21 cellular contexts compared by ENCODE assay signal in the genomic region with DNA sequence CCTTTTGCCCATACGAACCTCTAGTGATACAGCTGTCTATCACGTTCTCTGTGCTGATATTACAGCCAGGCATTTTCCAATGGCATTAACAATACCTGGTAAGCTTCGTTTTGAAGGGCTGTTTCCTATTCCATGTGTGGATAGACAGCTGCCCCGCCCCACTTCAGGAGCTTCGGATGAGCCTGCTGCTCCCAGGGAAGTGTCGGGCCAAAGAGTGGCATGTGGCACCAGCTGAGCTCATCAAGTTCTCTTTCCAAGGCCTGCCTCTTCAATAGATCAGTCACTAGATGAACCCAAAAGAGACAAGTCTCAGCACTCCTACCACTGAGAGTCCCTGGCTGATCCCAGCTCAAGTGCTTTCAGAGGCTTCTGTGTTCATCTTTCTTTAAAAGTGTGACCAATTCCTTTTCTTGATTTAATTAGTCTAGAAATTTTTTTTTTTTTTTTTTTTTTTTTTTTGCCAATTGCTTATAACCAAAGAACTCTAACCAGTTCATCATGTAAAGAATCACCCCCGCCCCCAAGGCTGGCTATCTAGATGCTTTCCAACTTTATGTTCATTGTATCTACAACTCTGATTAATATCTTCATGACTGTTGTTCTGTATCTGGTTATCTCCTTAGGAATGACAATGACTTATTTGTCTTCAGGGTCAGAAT. TPM values are rescaled to one million over a fixed set of nuclear protein-coding genes. Genes with fewer than 3 reads are reported as not detected.
DNase-seq lines count a peak whose midpoint lies in the region; ATAC-seq and TF ChIP-seq lines count a peak whose summit lies in the region.
"Had no signal": no experiment of that assay in that cellular context is flagged by ENCODE, and none has a peak within 500 bp of the region (broad histone marks: within the 10 kb centered on the region; RNA-seq: fewer than 3 reads in every experiment).

No MANE protein-coding gene starts in this region.

- no peak for ATAC-seq in lower lobe of right lung
- ATAC-seq in HG03095 (IDR thresholded peaks at IDR 0.05; ENCODE audit: unreplicated experiment): no peak

- H3K36me3 Mint-ChIP-seq in progenitor cell of endocrine pancreas (ENCODE audit: insufficient read depth): peaks cover 26% of the 10 kb centered on the region

- H3K4me1 ChIP-seq in esophagus muscularis mucosa (peaks cover 18 to 65% (median 60%) of the 10 kb centered on the region in 4 donors), uterus (peaks cover 2 to 3% of the 10 kb centered on the region in 2 donors), lower lobe of right lung (peaks cover 4% of the 10 kb centered on the region)

- TF ChIP-seq CTCF in esophagus muscularis mucosa (IDR thresholded peaks at IDR 0.05) (no peak), progenitor cell of endocrine pancreas (IDR thresholded peaks at IDR 0.05; ENCODE audit: unreplicated experiment) (no peak), uterus (IDR thresholded peaks at IDR 0.05) (no peak), lower lobe of right lung (IDR thresholded peaks at IDR 0.05) (no peak)

- WGBS in esophagus muscularis mucosa: 90% methylated on average over 7 of the region's 7 CpGs

- H3K4me3 Mint-ChIP-seq in progenitor cell of endocrine pancreas (ENCODE audit: low read depth): no peak overlapping the region
- H3K4me3 Mint-ChIP-seq: HFFc6 had no signal

- H3K27me3 Mint-ChIP-seq in progenitor cell of endocrine pancreas: no peaks in the 10 kb centered on the region

- peaks cover 14% of the 10 kb centered on the region for H3K9me3 Mint-ChIP-seq in progenitor cell of endocrine pancreas (ENCODE audit: low read depth)

- H3K27ac Mint-ChIP-seq in progenitor cell of endocrine pancreas: peak overlapping the region; percentile 41
- H3K27ac Mint-ChIP-seq: HFFc6 had no signal

- H3K27me3 ChIP-seq in esophagus muscularis mucosa (no peaks in the 10 kb centered on the region), uterus (no peaks in the 10 kb centered on the region), lower lobe of right lung (ENCODE audit: low read depth) (no peaks in the 10 kb centered on the region)

- DNase-seq in NCI-H187 (lab: John Stamatoyannopoulos, UW) (peak; percentile 32 to 43), NCI-H187 treated with DMSO at 0.1 percent for 48 hours (lab: John Stamatoyannopoulos, UW) (no peak), esophagus muscularis mucosa (ENCODE audit: extremely low spot score) (no peak), progenitor cell of endocrine pancreas (ENCODE audit: low spot score, unreplicated experiment) (no peak), uterus (peak in 1 of 2 donors; percentile 16), NCI-H524 treated with DMSO at 0.1 percent for 48 hours (lab: John Stamatoyannopoulos, UW) (no peak), lower lobe of right lung (no peak)
- DNase-seq: AML-193; DMS79; H7; MV-4-11; NCI-H1694 treated with DMSO at 0.1 percent for 48 hours; NCI-H446; NCI-H748 treated with DMSO at 0.1 percent for 48 hours; NK-92 treated with Interleukin-12 subunit alpha and Interleukin-12 subunit beta, amount 100 ng/mL, for 24 hours; Right ventricle myocardium superior had no signal

- intact Hi-C loops in esophagus muscularis mucosa (cut with DNase I): no loop called here
- intact Hi-C loops in uterus (cut with DNase I; ENCODE audit: low total_unique reads): no loop called here
- intact Hi-C loops in lower lobe of right lung (cut with DNase I): no loop called here

- H3K9me3 ChIP-seq in esophagus muscularis mucosa: no peaks in the 10 kb centered on the region
- no peaks in the 10 kb centered on the region for H3K9me3 ChIP-seq in uterus
- H3K9me3 ChIP-seq in lower lobe of right lung: peaks cover 7% of the 10 kb centered on the region

- H3K36me3 ChIP-seq in esophagus muscularis mucosa (peaks cover 4 to 26% (median 15%) of the 10 kb centered on the region in 4 donors), uterus (no peaks in the 10 kb centered on the region), lower lobe of right lung (peaks cover 23% of the 10 kb centered on the region)

- no peak overlapping the region for H3K4me3 ChIP-seq in esophagus muscularis mucosa
- no peak overlapping the region for H3K4me3 ChIP-seq in uterus
- H3K4me3 ChIP-seq in lower lobe of right lung: no peak overlapping the region

- TF ChIP-seq EP300 in esophagus muscularis mucosa (IDR thresholded peaks at IDR 0.05): no peak

- peak overlapping the region; percentile 77 to 80 (median 77) for H3K27ac ChIP-seq in esophagus muscularis mucosa (replicated peaks in 1 of 4)
- peak overlapping the region; percentile 77 to 91 for H3K27ac ChIP-seq in uterus
- no peak overlapping the region for H3K27ac ChIP-seq in lower lobe of right lung
- H3K27ac ChIP-seq: 22Rv1, C4-2B, KMS-11 had no signal

- peaks cover 10% of the 10 kb centered on the region for H3K4me1 Mint-ChIP-seq in progenitor cell of endocrine pancreas (ENCODE audit: low read depth)

- TF ChIP-seq POLR2A in esophagus muscularis mucosa (IDR thresholded peaks at IDR 0.05; ENCODE audit: low read depth) (no peak), uterus (IDR thresholded peaks at IDR 0.05) (no peak)

RNA-seq across cellular contexts. Expression of gene HDAC4, which starts 46.6 kb away (rescaled TPM):
- 100 to 1,000 TPM in 1 of 4 donors, 10 to 100 TPM in 3; 59.4 to 119 (median 76.1) TPM for total RNA-seq in esophagus muscularis mucosa
- total RNA-seq in progenitor cell of endocrine pancreas: 38.4 and 46.2 TPM in 2 replicates
- total RNA-seq in uterus: 10 to 100 TPM; 42.1 to 91.5 (median 73.4) TPM
- total RNA-seq in lower lobe of right lung: 44.9 TPM

Comparison
In these comparisons a context has a peak if more than half of its experiments do, and no peak if none do; other contexts are left out.
1. DNase-seq: peak in NCI-H187 (2 of 2); none in NCI-H187 treated with DMSO at 0.1 percent for 48 hours (single experiment), esophagus muscularis mucosa (single experiment), progenitor cell of endocrine pancreas (single experiment), NCI-H524 treated with DMSO at 0.1 percent for 48 hours (single experiment) and lower lobe of right lung (single experiment).